ENCODE assay signal across 1 cellular context in genomic region chr17:27566673-27567562, GRCh38.
TF ChIP-seq lines count a peak whose summit lies in the region.

No MANE protein-coding gene starts in this region.

TF ChIP-seq in GM23338, 12 proteins besides CTCF, POLR2A, EP300 and RAD21 (continued from another document):
- TF ChIP-seq ZNF462 (CRISPR knock-in tag; IDR thresholded peaks at IDR 0.05): no peak
